In genomic region chr11:27020736-27021135, GRCh38 we compare ENCODE assay signal across 16 cellular contexts. TPM values are rescaled to one million over a fixed set of nuclear protein-coding genes. Genes with fewer than 3 reads are reported as not detected.
"Had no signal": no experiment of that assay in that cellular context is flagged by ENCODE, and none has a peak within 500 bp of the region (broad histone marks: within the 10 kb centered on the region; RNA-seq: fewer than 3 reads in every experiment).

No MANE protein-coding gene starts in this region.

- H3K27me3 ChIP-seq: body of pancreas, tibial artery, vagina had no signal

- H3K4me1 Mint-ChIP-seq: central memory CD8-positive, alpha-beta T cell; naive thymus-derived CD8-positive, alpha-beta T cell had no signal

- H3K4me1 ChIP-seq: body of pancreas, vagina had no signal

- DNase-seq: activated CD4-positive, alpha-beta T cell treated with anti-CD3 and anti-CD28 coated beads, Interleukin-2, amount 50 U/mL, for 4 hours; activated CD4-positive, CD25-positive, alpha-beta regulatory T cell treated with anti-CD3 and anti-CD28 coated beads, Interleukin-2, amount 50 U/mL, for 72 hours; activated naive CD4-positive, alpha-beta T cell treated with anti-CD3 and anti-CD28 coated beads, Interleukin-2, amount 50 U/mL, for 16 hours; activated T-cell treated with anti-CD3 and anti-CD28 coated beads, Interleukin-2, amount 50 U/mL, for 1 hour; amniotic stem cell; body of pancreas; left colon; mucosa of descending colon; naive thymus-derived CD8-positive, alpha-beta T cell; posterior cingulate gyrus; small intestine; tibial artery had no signal

- H3K36me3 ChIP-seq: tibial artery, vagina had no signal

- H3K4me3 ChIP-seq: body of pancreas, mucosa of descending colon, tibial artery, vagina had no signal

- H3K9me3 ChIP-seq: body of pancreas, mucosa of descending colon, tibial artery, vagina had no signal

- H3K27ac ChIP-seq: body of pancreas, tibial artery, vagina had no signal

- H3K4me3 Mint-ChIP-seq: central memory CD8-positive, alpha-beta T cell; naive thymus-derived CD8-positive, alpha-beta T cell had no signal

- H3K27me3 Mint-ChIP-seq: central memory CD8-positive, alpha-beta T cell had no signal

- H3K36me3 Mint-ChIP-seq: naive thymus-derived CD8-positive, alpha-beta T cell had no signal

RNA-seq across cellular contexts. Expression of gene BBOX1, which starts 19.9 kb away (rescaled TPM):
- total RNA-seq: body of pancreas; fibroblast of villous mesenchyme; left colon; lung microvascular endothelial cell; mucosa of descending colon; naive thymus-derived CD8-positive, alpha-beta T cell had no signal

RNA-seq across cellular contexts. Expression of gene FIBIN, which starts 26.8 kb away (rescaled TPM):
- total RNA-seq: lung microvascular endothelial cell; naive thymus-derived CD8-positive, alpha-beta T cell had no signal
